In genomic region chr3:11195721-11196332, GRCh38 we compare ENCODE assay signal across 11 cellular contexts. TPM values are rescaled to one million over a fixed set of nuclear protein-coding genes. Genes with fewer than 3 reads are reported as not detected.
DNase-seq lines count a peak whose midpoint lies in the region; ATAC-seq and TF ChIP-seq lines count a peak whose summit lies in the region.
"Had no signal": no experiment of that assay in that cellular context is flagged by ENCODE, and none has a peak within 500 bp of the region (broad histone marks: within the 10 kb centered on the region; RNA-seq: fewer than 3 reads in every experiment).

No MANE protein-coding gene starts in this region.

- peak overlapping the region; percentile 63 for H3K27ac Mint-ChIP-seq in activated CD8-positive, alpha-beta memory T cell treated with anti-CD3 and anti-CD28 coated beads, Interleukin-2, amount 10 ng/mL, durations not matched to agents 7 days and 5 days
- H3K27ac Mint-ChIP-seq in stimulated activated naive CD8-positive, alpha-beta T cell treated with anti-CD3 and anti-CD28 coated beads, Interleukin-15, Interleukin-2, amounts not matched to agents 100 ng/mL and 50 ng/mL, for 24 hours, result peak overlapping the region; percentile 99

- H3K4me1 Mint-ChIP-seq in activated CD8-positive, alpha-beta memory T cell treated with anti-CD3 and anti-CD28 coated beads, Interleukin-2, amount 10 ng/mL, durations not matched to agents 7 days and 5 days, result peaks cover 20% of the 10 kb centered on the region
- peaks cover 25% of the 10 kb centered on the region for H3K4me1 Mint-ChIP-seq in stimulated activated naive CD8-positive, alpha-beta T cell treated with anti-CD3 and anti-CD28 coated beads, Interleukin-15, Interleukin-2, amounts not matched to agents 100 ng/mL and 50 ng/mL, for 24 hours (ENCODE audit: low read depth)

- peaks cover 2% of the 10 kb centered on the region for H3K9me3 Mint-ChIP-seq in activated CD8-positive, alpha-beta memory T cell treated with anti-CD3 and anti-CD28 coated beads, Interleukin-2, amount 10 ng/mL, durations not matched to agents 7 days and 5 days (ENCODE audit: low read depth)
- H3K9me3 Mint-ChIP-seq in stimulated activated naive CD8-positive, alpha-beta T cell treated with anti-CD3 and anti-CD28 coated beads, Interleukin-15, Interleukin-2, amounts not matched to agents 100 ng/mL and 50 ng/mL, for 24 hours, result no peaks in the 10 kb centered on the region

- CTCF ChIA-PET in activated CD8-positive, alpha-beta memory T cell treated with anti-CD3 and anti-CD28 coated beads, Interleukin-2, amount 10 ng/mL, durations not matched to agents 7 days and 5 days (lab: Charles Lee), result interaction anchor here (0.8 to 2.8 kb wide), 4 partner anchors 41 to 140 kb away, joined by 3 to 7 read pairs (median 3); no protein-coding TSS in a partner anchor

- peak; percentile 90 for ATAC-seq in activated CD8-positive, alpha-beta memory T cell treated with anti-CD3 and anti-CD28 coated beads, Interleukin-2, amount 10 ng/mL, durations not matched to agents 7 days and 5 days
- ATAC-seq in HG03520 (IDR thresholded peaks at IDR 0.05; ENCODE audit: unreplicated experiment), result no peak
- ATAC-seq: K562 had no signal

- peaks cover 13% of the 10 kb centered on the region for H3K27me3 Mint-ChIP-seq in activated CD8-positive, alpha-beta memory T cell treated with anti-CD3 and anti-CD28 coated beads, Interleukin-2, amount 10 ng/mL, durations not matched to agents 7 days and 5 days
- peaks cover 23% of the 10 kb centered on the region for H3K27me3 Mint-ChIP-seq in stimulated activated naive CD8-positive, alpha-beta T cell treated with anti-CD3 and anti-CD28 coated beads, Interleukin-15, Interleukin-2, amounts not matched to agents 100 ng/mL and 50 ng/mL, for 24 hours

- no peaks in the 10 kb centered on the region for H3K36me3 Mint-ChIP-seq in activated CD8-positive, alpha-beta memory T cell treated with anti-CD3 and anti-CD28 coated beads, Interleukin-2, amount 10 ng/mL, durations not matched to agents 7 days and 5 days
- no peaks in the 10 kb centered on the region for H3K36me3 Mint-ChIP-seq in stimulated activated naive CD8-positive, alpha-beta T cell treated with anti-CD3 and anti-CD28 coated beads, Interleukin-15, Interleukin-2, amounts not matched to agents 100 ng/mL and 50 ng/mL, for 24 hours (ENCODE audit: low read depth)

- TF ChIP-seq CTCF in fibroblast of villous mesenchyme (IDR thresholded peaks at IDR 0.05; ENCODE audit: insufficient read depth, low read depth, low read length), result no peak

- peak overlapping the region; percentile 26 for H3K4me3 ChIP-seq in fibroblast of villous mesenchyme (ENCODE audit: low read depth, low read length)
- H3K4me3 ChIP-seq: K562, psoas muscle had no signal

- no peak overlapping the region for H3K27ac ChIP-seq in caudate nucleus (ENCODE audit: low read depth, low read length)
- H3K27ac ChIP-seq: C4-2B, psoas muscle had no signal

- peak overlapping the region; percentile 16 for H3K4me3 Mint-ChIP-seq in activated CD8-positive, alpha-beta memory T cell treated with anti-CD3 and anti-CD28 coated beads, Interleukin-2, amount 10 ng/mL, durations not matched to agents 7 days and 5 days
- peak overlapping the region; percentile 81 for H3K4me3 Mint-ChIP-seq in stimulated activated naive CD8-positive, alpha-beta T cell treated with anti-CD3 and anti-CD28 coated beads, Interleukin-15, Interleukin-2, amounts not matched to agents 100 ng/mL and 50 ng/mL, for 24 hours

- peak; percentile 63 for DNase-seq in activated CD8-positive, alpha-beta memory T cell treated with anti-CD3 and anti-CD28 coated beads for 24 hours
- DNase-seq in activated CD8-positive, alpha-beta memory T cell treated with anti-CD3 and anti-CD28 coated beads, Interleukin-2, amount 50 U/mL, for 4 hours, result no peak
- peak; percentile 64 for DNase-seq in activated CD8-positive, alpha-beta memory T cell treated with anti-CD3 and anti-CD28 coated beads, Interleukin-2, amount 10 ng/mL, durations not matched to agents 7 days and 5 days
- DNase-seq in fibroblast of villous mesenchyme (ENCODE audit: low read depth), result no peak
- no peak for DNase-seq in caudate nucleus (lab: John Stamatoyannopoulos, UW)
- no peak for DNase-seq in NCI-H345 treated with DMSO at 0.1 percent for 48 hours (lab: John Stamatoyannopoulos, UW; ENCODE audit: unreplicated experiment)
- DNase-seq: psoas muscle had no signal

RNA-seq across cellular contexts. Expression of gene HRH1, which starts 41.5 kb away (rescaled TPM):
- total RNA-seq in activated CD8-positive, alpha-beta memory T cell treated with anti-CD3 and anti-CD28 coated beads, Interleukin-2, amount 10 ng/mL, durations not matched to agents 7 days and 5 days, result under 1 TPM; 0.15 to 0.16 TPM
- 13.2 and 26.8 TPM in 2 replicates for total RNA-seq in fibroblast of villous mesenchyme

Comparison
In these comparisons a context has a peak if more than half of its experiments do, and no peak if none do; other contexts are left out.
1. DNase-seq: peak in activated CD8-positive, alpha-beta memory T cell treated with anti-CD3 and anti-CD28 coated beads for 24 hours (single experiment) and activated CD8-positive, alpha-beta memory T cell treated with anti-CD3 and anti-CD28 coated beads, Interleukin-2, amount 10 ng/mL, durations not matched to agents 7 days and 5 days (single experiment); none in activated CD8-positive, alpha-beta memory T cell treated with anti-CD3 and anti-CD28 coated beads, Interleukin-2, amount 50 U/mL, for 4 hours (single experiment), fibroblast of villous mesenchyme (single experiment), caudate nucleus (0 of 61) and NCI-H345 treated with DMSO at 0.1 percent for 48 hours (single experiment).
2. RNA of gene HRH1, which starts 41.5 kb away (total RNA-seq): 13.2 to 26.8 TPM in fibroblast of villous mesenchyme; 0.15 to 0.16 TPM in activated CD8-positive, alpha-beta memory T cell treated with anti-CD3 and anti-CD28 coated beads, Interleukin-2, amount 10 ng/mL, durations not matched to agents 7 days and 5 days; every median in the first group is over 10 times any median in the second.